Comparison of ENCODE assay signal across 9 cellular contexts in genomic region chr16:79597775-79598174, GRCh38. TPM values are rescaled to one million over a fixed set of nuclear protein-coding genes. Genes with fewer than 3 reads are reported as not detected.
DNase-seq lines count a peak whose midpoint lies in the region; ATAC-seq and TF ChIP-seq lines count a peak whose summit lies in the region.
"Had no signal": no experiment of that assay in that cellular context is flagged by ENCODE, and none has a peak within 500 bp of the region (broad histone marks: within the 10 kb centered on the region; RNA-seq: fewer than 3 reads in every experiment).

No MANE protein-coding gene starts in this region.

- H3K27me3 Mint-ChIP-seq in activated naive CD8-positive, alpha-beta T cell treated with anti-CD3 and anti-CD28 coated beads, Interleukin-2, amount 10 ng/mL, durations not matched to agents 7 days and 5 days: peaks cover 66% of the 10 kb centered on the region

- no peaks in the 10 kb centered on the region for H3K36me3 Mint-ChIP-seq in activated naive CD8-positive, alpha-beta T cell treated with anti-CD3 and anti-CD28 coated beads, Interleukin-2, amount 10 ng/mL, durations not matched to agents 7 days and 5 days

- no peaks in the 10 kb centered on the region for H4K20me1 ChIP-seq in KMS-11 (ENCODE audit: insufficient read depth)

- H3K27ac ChIP-seq in KMS-11 (peak overlapping the region; percentile 96), iPS-20b (ENCODE audit: low read length) (no peak overlapping the region)

- H3K4me1 ChIP-seq in KMS-11 (ENCODE audit: low read depth, poor library complexity, severe bottlenecking): peaks cover 17% of the 10 kb centered on the region
- peaks cover 30% of the 10 kb centered on the region; the same call in 1 of the 2 replicates for H3K4me1 ChIP-seq in iPS-20b (ENCODE audit: insufficient read depth, low read length)
- peaks cover 21% of the 10 kb centered on the region for H3K4me1 ChIP-seq in skeletal muscle satellite cell (ENCODE audit: control insufficient read depth, insufficient read depth, low read length)

- H3K4me1 Mint-ChIP-seq in activated naive CD8-positive, alpha-beta T cell treated with anti-CD3 and anti-CD28 coated beads, Interleukin-2, amount 10 ng/mL, durations not matched to agents 7 days and 5 days: peaks cover 17% of the 10 kb centered on the region

- H3K27me3 ChIP-seq in KMS-11 (ENCODE audit: insufficient read depth, low read depth) (no peaks in the 10 kb centered on the region), iPS-20b (ENCODE audit: insufficient read depth, low read length) (peaks cover 17% of the 10 kb centered on the region; the same call in 1 of the 2 replicates), skeletal muscle satellite cell (ENCODE audit: control insufficient read depth, insufficient read depth, low read length) (peaks cover 13% of the 10 kb centered on the region)

- POLR2A ChIA-PET in activated naive CD8-positive, alpha-beta T cell treated with anti-CD3 and anti-CD28 coated beads, Interleukin-2, amount 10 ng/mL, durations not matched to agents 7 days and 5 days (lab: Charles Lee): no interaction called here

- H2AFZ ChIP-seq in KMS-11 (ENCODE audit: low read depth): no peak overlapping the region

- peaks cover 65% of the 10 kb centered on the region for H3K79me2 ChIP-seq in KMS-11 (ENCODE audit: insufficient read depth, low read depth)

- H3K36me3 ChIP-seq in KMS-11 (ENCODE audit: insufficient read depth) (0 out of 2 replicates have a peak, but pooled peaks cover 7% of the 10 kb centered on the region), iPS-20b (ENCODE audit: insufficient read depth, low read depth, low read length) (no peaks in the 10 kb centered on the region), skeletal muscle satellite cell (ENCODE audit: insufficient read depth, low read length) (no peaks in the 10 kb centered on the region)

- H3K27ac Mint-ChIP-seq in activated naive CD8-positive, alpha-beta T cell treated with anti-CD3 and anti-CD28 coated beads, Interleukin-2, amount 10 ng/mL, durations not matched to agents 7 days and 5 days: no peak overlapping the region

- in situ Hi-C loops in GM13977 (cut with MboI; ENCODE audit: low pct_unique_long_range_greater_than_20kb, low sequenced_read_pairs, unreplicated experiment): no loop called here

- TF ChIP-seq CTCF in KMS-11 (conservative IDR thresholded peaks at IDR 0.05; ENCODE audit: low read depth, low read length) (no peak), GM13977 (IDR thresholded peaks at IDR 0.05; ENCODE audit: extremely low read depth, insufficient read depth, missing control alignments) (no peak)

- no peaks in the 10 kb centered on the region for H3K9me3 ChIP-seq in iPS-20b (ENCODE audit: insufficient read depth, low read depth, low read length)
- H3K9me3 ChIP-seq in skeletal muscle satellite cell (replicated peaks; ENCODE audit: low read length): no peaks in the 10 kb centered on the region

- peak overlapping the region; percentile 93 for H3K9ac ChIP-seq in KMS-11
- peak overlapping the region; percentile 66; the same call in 1 of the 2 replicates for H3K9ac ChIP-seq in iPS-20b (ENCODE audit: low read depth, low read length)
- H3K9ac ChIP-seq in skeletal muscle satellite cell (ENCODE audit: low read depth, low read length): peak overlapping the region; percentile 36

- H3K9me3 Mint-ChIP-seq in activated naive CD8-positive, alpha-beta T cell treated with anti-CD3 and anti-CD28 coated beads, Interleukin-2, amount 10 ng/mL, durations not matched to agents 7 days and 5 days: no peaks in the 10 kb centered on the region

- no peak for DNase-seq in activated naive CD8-positive, alpha-beta T cell treated with anti-CD3 and anti-CD28 coated beads, Interleukin-2, amount 10 ng/mL, durations not matched to agents 7 days and 5 days
- DNase-seq in SW 1271 (lab: John Stamatoyannopoulos, UW) (no peak), GM13977 (ENCODE audit: low spot score) (no peak), NCI-H2196 (lab: John Stamatoyannopoulos, UW; ENCODE audit: unreplicated experiment) (no peak), mesenteric fat pad (ENCODE audit: low spot score) (no peak)

- H3K4me2 ChIP-seq in KMS-11: peak overlapping the region; percentile 93
- peak overlapping the region; percentile 78 for H3K4me2 ChIP-seq in skeletal muscle satellite cell (ENCODE audit: low read length)

- H3K4me3 ChIP-seq in KMS-11 (IDR thresholded peaks at IDR 0.05; ENCODE audit: insufficient read depth, low read depth, low read length) (no peak overlapping the region), iPS-20b (ENCODE audit: low read length) (peak overlapping the region; percentile 91), skeletal muscle satellite cell (ENCODE audit: low read length) (peak overlapping the region; percentile 74)

- H3K4me3 Mint-ChIP-seq in activated naive CD8-positive, alpha-beta T cell treated with anti-CD3 and anti-CD28 coated beads, Interleukin-2, amount 10 ng/mL, durations not matched to agents 7 days and 5 days: peak overlapping the region; percentile 58

- ATAC-seq in activated naive CD8-positive, alpha-beta T cell treated with anti-CD3 and anti-CD28 coated beads, Interleukin-2, amount 10 ng/mL, durations not matched to agents 7 days and 5 days (ENCODE audit: low read depth): no peak
- ATAC-seq: esophagus mucosa had no signal

RNA-seq across cellular contexts. Expression of gene MAF, which starts 2.8 kb away (rescaled TPM):
- total RNA-seq in activated naive CD8-positive, alpha-beta T cell treated with anti-CD3 and anti-CD28 coated beads, Interleukin-2, amount 10 ng/mL, durations not matched to agents 7 days and 5 days: 1 to 10 TPM; 7.6 to 8.8 TPM
- 0.87 and 1.5 TPM in 2 replicates for total RNA-seq in skeletal muscle satellite cell (2012; rRNA removed)
- 100 TPM for total RNA-seq in mesenteric fat pad

Comparison
In these comparisons a context has a peak if more than half of its experiments do, and no peak if none do; other contexts are left out.
1. H3K9ac ChIP-seq: peak in every context shown above with its lines; median percentile 93 in KMS-11; 66 in iPS-20b; 36 in skeletal muscle satellite cell.
2. RNA of gene MAF, which starts 2.8 kb away (total RNA-seq): 100 TPM in mesenteric fat pad (single experiment); 7.6 to 8.8 TPM in activated naive CD8-positive, alpha-beta T cell treated with anti-CD3 and anti-CD28 coated beads, Interleukin-2, amount 10 ng/mL, durations not matched to agents 7 days and 5 days; every median in the first group is over 10 times any median in the second.